Comparison of ENCODE assay signal across 7 cellular contexts in the genomic region with DNA sequence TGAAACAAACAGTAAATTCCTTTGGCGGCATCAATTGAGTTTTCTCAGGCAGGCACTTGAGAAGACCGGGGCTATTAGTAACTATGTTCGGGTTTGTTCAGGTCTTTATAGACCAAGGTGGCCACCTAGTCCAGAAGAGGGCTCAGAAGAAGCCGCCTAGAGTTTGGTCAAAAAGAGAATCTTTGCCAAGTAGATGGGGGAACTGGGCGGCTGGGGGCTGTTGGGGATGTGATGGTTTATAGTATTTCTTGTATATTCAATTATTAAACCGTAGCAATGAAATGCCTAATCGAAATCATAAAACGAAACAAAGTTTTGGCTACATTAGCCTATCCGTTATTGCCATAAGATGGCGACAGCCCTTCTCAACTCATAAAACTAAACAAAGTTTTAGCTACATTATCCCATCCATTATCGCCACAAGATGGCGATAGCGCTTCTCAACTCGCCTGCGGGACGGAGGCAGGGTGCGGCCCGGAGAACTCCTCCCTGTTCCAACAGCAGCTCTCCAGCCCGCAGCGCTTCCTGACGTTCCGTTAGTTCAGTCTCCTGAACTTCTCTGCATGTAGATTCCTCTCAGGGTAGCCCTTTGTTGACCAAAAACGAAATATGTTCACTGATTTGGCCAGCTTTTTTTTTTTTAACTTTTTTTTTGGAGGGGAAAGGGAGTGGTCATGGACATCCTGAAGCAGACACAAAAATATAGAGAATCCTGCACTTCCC.
DNase-seq lines count a peak whose midpoint lies in the region; ATAC-seq, FAIRE-seq and TF ChIP-seq lines count a peak whose summit lies in the region.

No MANE protein-coding gene starts in this region.

- peak; percentile 64 for ATAC-seq in HG02678 (IDR thresholded peaks at IDR 0.05; ENCODE audit: unreplicated experiment)

- H3K36me3 ChIP-seq in liver (ENCODE audit: control insufficient read depth in 4 of 4, insufficient read depth in 3 of 4, low read depth in 1 of 4, low read length in 3 of 4), result no peaks in the 10 kb centered on the region

- no peaks in the 10 kb centered on the region for H3K27me3 ChIP-seq in liver (ENCODE audit: control insufficient read depth in 4 of 4, insufficient read depth in 4 of 4, low read length in 3 of 4)

- peaks cover 0 to 4% (median 3%) of the 10 kb centered on the region in 4 donors for H3K4me1 ChIP-seq in liver (ENCODE audit: control insufficient read depth in 4 of 4, insufficient read depth in 4 of 4, low read length in 3 of 4)

- FAIRE-seq in GM12891 (lab: Jason Lieb, UNC), result peak; percentile 95
- peak; percentile 92 for FAIRE-seq in colon (lab: Jason Lieb, UNC)

- WGBS in liver, result 18% methylated on average over 23 of the region's 23 CpGs

- H3K9ac ChIP-seq in liver (ENCODE audit: low read depth in 1 of 2, low read length in 2 of 2), result peak overlapping the region in 1 of 2 donors; percentile 25

- H3K9me3 ChIP-seq in liver (ENCODE audit: control insufficient read depth in 4 of 4, low read length in 3 of 4), result no peaks in the 10 kb centered on the region

- peak overlapping the region in 2 of 3 donors; percentile 5 to 29 for H3K4me3 ChIP-seq in liver (ENCODE audit: low read depth in 1 of 3, low read length in 3 of 3)

- peak; percentile 94 to 95 for TF ChIP-seq RAD21 in liver (IDR thresholded peaks at IDR 0.05)

- H3K27ac ChIP-seq in liver (ENCODE audit: low read depth in 1 of 2, low read length in 2 of 2), result no peak overlapping the region

- peak; percentile 79 for TF ChIP-seq CTCF in liver (IDR thresholded peaks at IDR 0.05; ENCODE audit: low read depth, low read length, missing input control)

- DNase-seq in GM12891 (ENCODE audit: insufficient read length, low spot score) (no peak), NCI-H2171 (lab: John Stamatoyannopoulos, UW) (peak; percentile 67)
- peak; percentile 69 for DNase-seq in activated CD4-positive, alpha-beta T cell treated with anti-CD3 and anti-CD28 coated beads for 1 hour
- peak; percentile 89 for DNase-seq in stimulated activated CD4-positive, alpha-beta T cell treated with anti-CD3 and anti-CD28 coated beads, Interleukin-4, amount 100 ng/mL, for 24 hours

- TF ChIP-seq POLR2A in GM12891 (IDR thresholded peaks at IDR 0.05; ENCODE audit: low read depth, low read length), result no peak

TF ChIP-seq in GM12891, 5 proteins besides CTCF, POLR2A, EP300 and RAD21:
- TF ChIP-seq SPI1 (IDR thresholded peaks at IDR 0.05; ENCODE audit: low read depth, low read length), result no peak
- peak; percentile 57; the same call in 1 of the 2 replicates for TF ChIP-seq POU2F2 (IDR thresholded peaks at IDR 0.05; ENCODE audit: low read depth, low read length)

TF ChIP-seq in liver, 16 proteins besides CTCF, POLR2A, EP300 and RAD21:
- TF ChIP-seq YY1 (IDR thresholded peaks at IDR 0.05), result peak; percentile 96
- peak in 1 of 2 donors; percentile 26 for TF ChIP-seq RXRA (IDR thresholded peaks at IDR 0.05)
- TF ChIP-seq, protein P1, sequence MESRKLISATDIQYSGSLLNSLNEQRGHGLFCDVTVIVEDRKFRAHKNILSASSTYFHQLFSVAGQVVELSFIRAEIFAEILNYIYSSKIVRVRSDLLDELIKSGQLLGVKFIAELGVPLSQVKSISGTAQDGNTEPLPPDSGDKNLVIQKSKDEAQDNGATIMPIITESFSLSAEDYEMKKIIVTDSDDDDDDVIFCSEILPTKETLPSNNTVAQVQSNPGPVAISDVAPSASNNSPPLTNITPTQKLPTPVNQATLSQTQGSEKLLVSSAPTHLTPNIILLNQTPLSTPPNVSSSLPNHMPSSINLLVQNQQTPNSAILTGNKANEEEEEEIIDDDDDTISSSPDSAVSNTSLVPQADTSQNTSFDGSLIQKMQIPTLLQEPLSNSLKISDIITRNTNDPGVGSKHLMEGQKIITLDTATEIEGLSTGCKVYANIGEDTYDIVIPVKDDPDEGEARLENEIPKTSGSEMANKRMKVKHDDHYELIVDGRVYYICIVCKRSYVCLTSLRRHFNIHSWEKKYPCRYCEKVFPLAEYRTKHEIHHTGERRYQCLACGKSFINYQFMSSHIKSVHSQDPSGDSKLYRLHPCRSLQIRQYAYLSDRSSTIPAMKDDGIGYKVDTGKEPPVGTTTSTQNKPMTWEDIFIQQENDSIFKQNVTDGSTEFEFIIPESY (IDR thresholded peaks at IDR 0.05), result no peak
- peak; percentile 59 for TF ChIP-seq TAF1 (conservative IDR thresholded peaks at IDR 0.05)
- peak; percentile 41 for TF ChIP-seq SP1 (IDR thresholded peaks at IDR 0.05)
- TF ChIP-seq MAX (IDR thresholded peaks at IDR 0.05), result no peak
- peak; percentile 21 for TF ChIP-seq HNF4G (IDR thresholded peaks at IDR 0.05)
TF ChIP-seq in liver: peak in this region for 5.
